Comparison of ENCODE assay signal across 18 cellular contexts in the genomic region with DNA sequence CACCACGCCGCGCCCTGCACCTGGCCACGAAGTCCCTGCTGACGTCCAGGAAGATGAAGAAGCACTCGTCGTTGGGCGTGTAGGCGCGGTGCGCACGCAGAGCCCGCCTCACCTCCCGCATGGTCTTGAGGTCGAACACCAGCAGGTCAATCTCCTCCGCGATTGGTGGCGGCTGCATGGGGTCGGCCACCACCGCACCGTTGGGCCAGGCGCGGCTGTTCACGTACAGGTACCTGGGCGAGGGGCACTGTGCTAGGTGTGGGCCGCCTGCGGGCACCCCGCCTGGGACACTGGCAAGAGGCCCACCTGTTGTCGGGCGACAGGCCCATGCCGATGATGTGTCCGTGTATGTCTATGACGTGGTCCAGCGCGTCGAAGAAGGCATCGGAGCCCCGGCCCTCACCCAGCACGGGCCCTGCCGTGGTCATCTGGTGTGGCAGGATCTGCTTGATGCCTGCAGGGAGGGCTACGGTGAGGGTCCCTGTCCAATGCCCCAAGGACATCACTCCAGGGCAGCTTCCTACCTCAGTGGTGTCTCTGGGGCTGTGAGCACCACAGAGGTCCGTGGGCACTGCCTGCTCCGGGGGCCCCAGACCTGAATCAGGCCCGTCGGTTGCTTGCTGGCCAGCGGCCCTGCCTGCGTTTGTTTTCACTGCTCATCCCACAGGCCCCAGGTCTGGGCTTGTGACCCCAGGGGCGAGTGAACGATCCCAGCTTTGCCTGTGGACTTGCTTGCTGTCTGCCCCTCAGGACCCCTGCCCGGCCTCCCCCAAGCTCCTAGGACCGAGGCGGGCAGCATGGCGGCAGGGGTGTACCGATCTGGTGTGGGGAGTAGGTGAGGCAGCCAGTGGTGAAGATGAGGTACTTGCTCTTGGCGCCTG. TPM values are rescaled to one million over a fixed set of nuclear protein-coding genes. Genes with fewer than 3 reads are reported as not detected.
A peak's percentile ranks its signal among the peaks of the same experiment; 100 is the strongest.
DNase-seq lines count a peak whose midpoint lies in the region; ATAC-seq and TF ChIP-seq lines count a peak whose summit lies in the region.
"Had no signal": no experiment of that assay in that cellular context is flagged by ENCODE, and none has a peak within 500 bp of the region (broad histone marks: within the 10 kb centered on the region; RNA-seq: fewer than 3 reads in every experiment).

No MANE protein-coding gene starts in this region.

- POLR2A ChIA-PET in IMR-90 (lab: Charles Lee; ENCODE audit: unreplicated experiment): no interaction called here

- H3K9me3 ChIP-seq in IMR-90 (ENCODE audit: control insufficient read depth, insufficient read depth, low read length) (no peaks in the 10 kb centered on the region), ovary (no peaks in the 10 kb centered on the region)

- no peak overlapping the region for H3K56ac ChIP-seq in IMR-90 (ENCODE audit: extremely low read depth, insufficient read depth, low read length)

- 98% methylated on average over 32 of the region's 55 CpGs; no CpG with 5 or more reads in 1 of the 2 experiments for WGBS in IMR-90 (ENCODE audit: extremely low coverage in 2 of 2, insufficient read length in 1 of 2), 2 experiments
- WGBS in ovary, 3 donors: 90 to 94% (median 91%) methylated on average over 50 to 55 of the region's 55 CpGs

- no peaks in the 10 kb centered on the region for H3K27me3 ChIP-seq in IMR-90 (ENCODE audit: control insufficient read depth, insufficient read depth, low read length)
- no peaks in the 10 kb centered on the region for H3K27me3 ChIP-seq in ovary
- H3K27me3 ChIP-seq: SJCRH30 had no signal

- peaks cover 49% of the 10 kb centered on the region for H3K36me3 Mint-ChIP-seq in effector memory CD8-positive, alpha-beta T cell (ENCODE audit: insufficient read depth)

- in situ Hi-C loops in IMR-90 (cut with MboI; ENCODE audit: low sequenced_read_pairs): no loop called here

- TF ChIP-seq CTCF in IMR-90 (conservative IDR thresholded peaks at IDR 0.05; ENCODE audit: low read depth, low read length) (no peak), ovary (IDR thresholded peaks at IDR 0.05) (no peak)

- no peak overlapping the region for H4K8ac ChIP-seq in IMR-90 (ENCODE audit: low read depth in 2 of 2, low read length in 2 of 2)

- no peak overlapping the region for H3K4me3 ChIP-seq in IMR-90 (ENCODE audit: insufficient read depth, low read depth, low read length)
- H3K4me3 ChIP-seq in ovary: no peak overlapping the region
- H3K4me3 ChIP-seq: GM23248, SJCRH30 had no signal

- no peak overlapping the region for H2AK5ac ChIP-seq in IMR-90 (ENCODE audit: low read depth, low read length)

- TF ChIP-seq RAD21 in IMR-90 (IDR thresholded peaks at IDR 0.05; ENCODE audit: low read length): no peak

- H3K4me1 Mint-ChIP-seq in effector memory CD8-positive, alpha-beta T cell (ENCODE audit: low read depth in 2 of 2): peaks cover 9% of the 10 kb centered on the region in 2 donors

- intact Hi-C loops in IMR-90 (cut with micrococcal nuclease): no loop called here
- intact Hi-C loops in ovary (cut with DNase I): loop anchor here in 1 of 4 donors (5.0 to 10.0 kb wide), 2 partner anchors 54 to 97 kb away; a partner anchor contains a TSS

- H3K27ac ChIP-seq in IMR-90 (ENCODE audit: insufficient read depth, low read length) (no peak overlapping the region), ovary (no peak overlapping the region)
- H3K27ac ChIP-seq: GM23248, SJCRH30 had no signal

- peaks cover 8% of the 10 kb centered on the region for H3K9me1 ChIP-seq in IMR-90 (ENCODE audit: insufficient read depth, low read length)

- no peak for TF ChIP-seq EP300 in ovary (IDR thresholded peaks at IDR 0.05)

- H3K4ac ChIP-seq in IMR-90 (ENCODE audit: low read depth, low read length): no peak overlapping the region

- H2BK20ac ChIP-seq in IMR-90 (ENCODE audit: low read depth, low read length): no peak overlapping the region

- peak overlapping the region; percentile 8 to 22 for H3K4me3 Mint-ChIP-seq in effector memory CD8-positive, alpha-beta T cell
- H3K4me3 Mint-ChIP-seq: activated T-helper 17 cell treated with anti-CD3 and anti-CD28 coated beads, Interleukin-2, amount 50 U/mL, for 72 hours had no signal

- BruUV-seq in IMR-90 (replicated peaks; lab: Mats Ljungman, UMichigan): no TSS peak

- H2AFZ ChIP-seq in IMR-90 (replicated peaks; ENCODE audit: low read length, poor library complexity): peak overlapping the region; percentile 32
- H2AFZ ChIP-seq: GM23248 had no signal

- no peak overlapping the region for H3K23ac ChIP-seq in IMR-90 (ENCODE audit: low read depth, low read length)

- no peak for TF ChIP-seq POLR2A in IMR-90 (IDR thresholded peaks at IDR 0.05; ENCODE audit: low read depth, low read length)
- no peak for TF ChIP-seq POLR2A in ovary (IDR thresholded peaks at IDR 0.05)

- no peaks in the 10 kb centered on the region for H3K27me3 Mint-ChIP-seq in effector memory CD8-positive, alpha-beta T cell
- H3K27me3 Mint-ChIP-seq: activated B cell treated with CpG ODN at 0.5 μM for 24 hours; activated T-helper 17 cell treated with anti-CD3 and anti-CD28 coated beads, Interleukin-2, amount 50 U/mL, for 72 hours had no signal

- H4K20me1 ChIP-seq in IMR-90 (ENCODE audit: insufficient read depth, low read length): peaks cover 22% of the 10 kb centered on the region

- dilution Hi-C loops in IMR-90 (cut with HindIII; ENCODE audit: low sequenced_read_pairs, unreplicated experiment): no loop called here

- no peak overlapping the region for H2BK5ac ChIP-seq in IMR-90 (ENCODE audit: low read depth, low read length, poor library complexity, severe bottlenecking)

- H2BK15ac ChIP-seq in IMR-90 (ENCODE audit: low read depth, low read length): no peak overlapping the region

- H3K79me1 ChIP-seq in IMR-90 (ENCODE audit: low read depth in 1 of 2, low read length in 2 of 2): peaks cover 5 to 47% of the 10 kb centered on the region in 2 experiments

- peaks cover 4% of the 10 kb centered on the region for H3K4me1 ChIP-seq in IMR-90 (ENCODE audit: control insufficient read depth, insufficient read depth, low read length)
- peaks cover 7% of the 10 kb centered on the region for H3K4me1 ChIP-seq in ovary (ENCODE audit: insufficient read depth)

- no peaks in the 10 kb centered on the region for H3K9me3 Mint-ChIP-seq in effector memory CD8-positive, alpha-beta T cell
- H3K9me3 Mint-ChIP-seq: activated B cell treated with CpG ODN at 0.5 μM for 24 hours; activated T-helper 17 cell treated with anti-CD3 and anti-CD28 coated beads, Interleukin-2, amount 50 U/mL, for 72 hours had no signal

- H3K4me2 ChIP-seq in IMR-90 (ENCODE audit: low read depth, low read length): no peak overlapping the region

- H2AK9ac ChIP-seq in IMR-90 (replicated peaks; ENCODE audit: low read depth, low read length, poor library complexity): no peak overlapping the region

- CTCF ChIA-PET in IMR-90 (lab: Yijun Ruan, JAX): no interaction called here

- DNase-seq in IMR-90: no peak
- DNase-seq in effector memory CD8-positive, alpha-beta T cell: no peak
- DNase-seq in ovary: peak in 4 of 5 donors; percentile 12 to 49 (median 36)
- DNase-seq in activated effector memory CD4-positive, alpha-beta T cell treated with Interleukin-2 at 50 U/mL for 16 hours: no peak
- no peak for DNase-seq in GOT3 (lab: John Stamatoyannopoulos, UW)
- DNase-seq in A172 (ENCODE audit: low spot score): no peak
- DNase-seq: activated B cell treated with CpG ODN at 0.5 μM for 24 hours, GM23248, NCI-H146, NCI-H748 treated with DMSO at 0.1 percent for 48 hours, SJCRH30 had no signal

- H3K14ac ChIP-seq in IMR-90 (replicated peaks; ENCODE audit: low read depth, low read length): no peak overlapping the region

- H3K9ac ChIP-seq in IMR-90 (ENCODE audit: low read depth, low read length): no peak overlapping the region
- H3K9ac ChIP-seq: GM23248 had no signal

- no peak overlapping the region for H4K5ac ChIP-seq in IMR-90 (ENCODE audit: low read depth, low read length)

- H3K36me3 ChIP-seq in IMR-90 (ENCODE audit: control insufficient read depth, insufficient read depth, low read length) (peaks cover 48% of the 10 kb centered on the region), ovary (no peaks in the 10 kb centered on the region)

- no peak for ATAC-seq in IMR-90 (ENCODE audit: low read depth)
- ATAC-seq in effector memory CD8-positive, alpha-beta T cell (replicated peaks): no peak
- ATAC-seq: activated T-helper 17 cell treated with anti-CD3 and anti-CD28 coated beads, Interleukin-2, amount 50 U/mL, for 72 hours; esophagus mucosa had no signal

- H2BK120ac ChIP-seq in IMR-90 (ENCODE audit: low read depth, low read length): no peak overlapping the region

- peak overlapping the region in 1 of 2 donors; percentile 29 for H3K27ac Mint-ChIP-seq in effector memory CD8-positive, alpha-beta T cell
- H3K27ac Mint-ChIP-seq: activated B cell treated with CpG ODN at 0.5 μM for 24 hours; activated T-helper 17 cell treated with anti-CD3 and anti-CD28 coated beads, Interleukin-2, amount 50 U/mL, for 72 hours had no signal

- H3K18ac ChIP-seq in IMR-90 (ENCODE audit: low read depth, low read length): no peak overlapping the region

- no peak overlapping the region for H4K91ac ChIP-seq in IMR-90 (ENCODE audit: insufficient read depth, low read depth, low read length)

RNA-seq across cellular contexts. Expression of a gene that starts 3.1 kb away (rescaled TPM):
- total RNA-seq in IMR-90 (2012; rRNA removed): 65.1 and 72.2 TPM in 2 replicates
- 80.2 and 95.4 TPM in 2 replicates for polyA plus RNA-seq in IMR-90 (2012; rRNA removed)
- polyA plus RNA-seq in IMR-90 (2012; cell fraction: cytosol; rRNA removed): 49.2 and 116 TPM in 2 replicates
- polyA plus RNA-seq in IMR-90 (2012; cell fraction: nucleus; rRNA removed; ENCODE audit: low replicate concordance): 316 and 1,080 TPM in 2 replicates
- total RNA-seq in ovary: 10 to 100 TPM; 49.4 to 75.5 (median 60.5) TPM
- 10 to 100 TPM in 1 of 2 donors, 1 to 10 TPM in 1; 2.2 to 64.1 TPM for polyA plus RNA-seq in ovary
- 379 and 400 TPM in 2 replicates for total RNA-seq in A172 (2014; rRNA removed; shearing (Covaris generic))

RNA-seq across cellular contexts. Expression of a gene that starts 3.6 kb away (rescaled TPM):
- total RNA-seq in IMR-90 (2012; rRNA removed) (not detected in 2 replicates), ovary (under 1 TPM in 1 of 7 donors, not detected in 6; 1.00 TPM)
- polyA plus RNA-seq in IMR-90 (2012; rRNA removed) (0.37 and 0.80 TPM in 2 replicates), ovary (under 1 TPM in 1 of 2 donors, not detected in 1; 0.38 TPM)
- polyA plus RNA-seq in IMR-90 (2012; cell fraction: cytosol; rRNA removed): 0.35 TPM in 1 of 2 replicates, not detected in the other
- 3.0 and 9.7 TPM in 2 replicates for polyA plus RNA-seq in IMR-90 (2012; cell fraction: nucleus; rRNA removed; ENCODE audit: low replicate concordance)
- total RNA-seq in A172 (2014; rRNA removed; shearing (Covaris generic)): not detected in 2 replicates
- total RNA-seq: Daoy, esophagus mucosa, GM23248, SJCRH30 had no signal

RNA-seq across cellular contexts. Expression of a gene that starts 10.6 kb away (rescaled TPM):
- not detected in 2 replicates for total RNA-seq in IMR-90 (2012; rRNA removed)
- 0.12 TPM in 1 of 2 replicates, not detected in the other for polyA plus RNA-seq in IMR-90 (2012; rRNA removed)
- polyA plus RNA-seq in IMR-90 (2012; cell fraction: cytosol; rRNA removed): not detected in 2 replicates
- 1.7 and 4.3 TPM in 2 replicates for polyA plus RNA-seq in IMR-90 (2012; cell fraction: nucleus; rRNA removed; ENCODE audit: low replicate concordance)
- 10 to 100 TPM in 5 of 7 donors, 1 to 10 TPM in 2; 1.3 to 40.9 (median 19.2) TPM for total RNA-seq in ovary
- polyA plus RNA-seq in ovary: 1 to 10 TPM; 1.1 to 6.1 TPM
- total RNA-seq in A172 (2014; rRNA removed; shearing (Covaris generic)): 0.07 and 2.2 TPM in 2 replicates
- total RNA-seq: bronchial epithelial cell, Daoy, GM23248, SJCRH30 had no signal
- polyA plus RNA-seq: GM23248 had no signal

RNA-seq across cellular contexts. Expression of a gene that starts 35.8 kb away (rescaled TPM):
- total RNA-seq in IMR-90 (2012; rRNA removed): not detected in 2 replicates
- polyA plus RNA-seq in IMR-90 (2012; rRNA removed): 0.87 and 1.2 TPM in 2 replicates
- polyA plus RNA-seq in IMR-90 (2012; cell fraction: cytosol; rRNA removed): 3.1 and 4.8 TPM in 2 replicates
- 6.0 and 7.3 TPM in 2 replicates for polyA plus RNA-seq in IMR-90 (2012; cell fraction: nucleus; rRNA removed; ENCODE audit: low replicate concordance)
- 100 to 1,000 TPM in 2 of 7 donors, 10 to 100 TPM in 4, 1 to 10 TPM in 1; 5.8 to 191 (median 59.8) TPM for total RNA-seq in ovary
- 10 to 100 TPM; 13.6 to 43.1 TPM for polyA plus RNA-seq in ovary
- 1.6 TPM in 1 of 2 replicates, not detected in the other for total RNA-seq in A172 (2014; rRNA removed; shearing (Covaris generic))
- total RNA-seq: activated B cell treated with CpG ODN at 0.5 μM for 24 hours; activated CD8-positive, alpha-beta memory T cell treated with anti-CD3 and anti-CD28 coated beads for 36 hours; Daoy; GM23248; OCI-LY7; SJCRH30 had no signal

RNA-seq across cellular contexts. Expression of a gene that starts 41.3 kb away (rescaled TPM):
- total RNA-seq in IMR-90 (2012; rRNA removed) (not detected in 2 replicates), ovary (1 to 10 TPM in 2 of 7 donors, under 1 TPM in 4, not detected in 1; 0.25 to 1.6 (median 0.61) TPM)
- polyA plus RNA-seq in IMR-90 (2012; rRNA removed) (0.13 and 0.15 TPM in 2 replicates), ovary (under 1 TPM; 0.17 to 0.19 TPM)
- 0.04 TPM in 1 of 2 replicates, not detected in the other for polyA plus RNA-seq in IMR-90 (2012; cell fraction: cytosol; rRNA removed)
- 2.4 and 4.0 TPM in 2 replicates for polyA plus RNA-seq in IMR-90 (2012; cell fraction: nucleus; rRNA removed; ENCODE audit: low replicate concordance)
- 0.26 TPM in 1 of 2 replicates, not detected in the other for total RNA-seq in A172 (2014; rRNA removed; shearing (Covaris generic))
- total RNA-seq: activated B cell treated with CpG ODN at 0.5 μM for 24 hours, bronchial epithelial cell, Daoy, GM23248, MCF 10A, OCI-LY7, SJCRH30 had no signal
- polyA plus RNA-seq: GM23248 had no signal

Comparison
In these comparisons a context has a peak if more than half of its experiments do, and no peak if none do; other contexts are left out.
1. DNase-seq: peak in ovary (4 of 5); none in IMR-90 (single experiment), effector memory CD8-positive, alpha-beta T cell (0 of 3), activated effector memory CD4-positive, alpha-beta T cell treated with Interleukin-2 at 50 U/mL for 16 hours (single experiment), GOT3 (single experiment) and A172 (single experiment).